ENCODE assay signal across 2 cellular contexts in genomic region chr2:104901037-104901851, GRCh38.
TF ChIP-seq lines count a peak whose summit lies in the region.

No MANE protein-coding gene starts in this region.

TF ChIP-seq in liver, 16 proteins besides CTCF, POLR2A, EP300 and RAD21 (continued from another document):
- TF ChIP-seq FOXA1 (IDR thresholded peaks at IDR 0.05) (no peak), HNF4A (conservative IDR thresholded peaks at IDR 0.05) (no peak)

TF ChIP-seq in HepG2, 621 proteins besides CTCF, POLR2A, EP300 and RAD21:
- TF ChIP-seq ATF5 (CRISPR knock-in tag; IDR thresholded peaks at IDR 0.05; ENCODE audit: low read depth) (no peak), KLF12 (CRISPR knock-in tag; IDR thresholded peaks at IDR 0.05; ENCODE audit: borderline replicate concordance) (no peak)
- TF ChIP-seq, protein P1, sequence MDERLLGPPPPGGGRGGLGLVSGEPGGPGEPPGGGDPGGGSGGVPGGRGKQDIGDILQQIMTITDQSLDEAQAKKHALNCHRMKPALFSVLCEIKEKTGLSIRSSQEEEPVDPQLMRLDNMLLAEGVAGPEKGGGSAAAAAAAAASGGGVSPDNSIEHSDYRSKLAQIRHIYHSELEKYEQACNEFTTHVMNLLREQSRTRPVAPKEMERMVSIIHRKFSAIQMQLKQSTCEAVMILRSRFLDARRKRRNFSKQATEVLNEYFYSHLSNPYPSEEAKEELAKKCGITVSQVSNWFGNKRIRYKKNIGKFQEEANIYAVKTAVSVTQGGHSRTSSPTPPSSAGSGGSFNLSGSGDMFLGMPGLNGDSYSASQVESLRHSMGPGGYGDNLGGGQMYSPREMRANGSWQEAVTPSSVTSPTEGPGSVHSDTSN (CRISPR knock-in tag; IDR thresholded peaks at IDR 0.05), result no peak
TF ChIP-seq in HepG2: peak in this region for 0.
